3 cellular contexts compared by ENCODE assay signal in the genomic region with DNA sequence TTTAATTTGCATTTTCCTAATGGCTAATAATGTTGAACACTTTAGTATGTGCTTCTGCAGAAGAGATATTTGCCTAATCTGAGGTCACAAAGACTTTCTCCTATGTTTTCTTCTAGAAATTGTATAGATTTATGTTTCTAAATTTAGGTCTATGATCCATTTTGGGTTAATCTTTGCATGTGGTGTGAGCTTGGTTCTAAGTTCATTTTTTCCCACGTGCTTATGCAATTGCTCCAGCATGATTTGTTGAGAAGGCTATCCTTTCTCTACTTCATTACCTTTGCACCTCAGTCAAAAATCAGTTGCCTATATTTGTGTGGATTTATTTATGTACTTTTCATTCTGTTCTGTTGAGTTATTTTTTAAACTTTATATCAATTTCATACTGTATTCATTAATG.
TF ChIP-seq lines count a peak whose summit lies in the region.

No MANE protein-coding gene starts in this region.

TF ChIP-seq in HepG2, 621 proteins besides CTCF, POLR2A, EP300 and RAD21 (continues in another document):
- TF ChIP-seq SPEN (CRISPR knock-in tag; IDR thresholded peaks at IDR 0.05; ENCODE audit: low read depth) (no peak), HMGA1 (CRISPR knock-in tag; conservative IDR thresholded peaks at IDR 0.05) (no peak), ARID2 (CRISPR knock-in tag; IDR thresholded peaks at IDR 0.05; ENCODE audit: borderline replicate concordance) (no peak), NONO (IDR thresholded peaks at IDR 0.05) (no peak), NONO (CRISPR knock-in tag; conservative IDR thresholded peaks at IDR 0.05) (no peak), YY1 (IDR thresholded peaks at IDR 0.05; ENCODE audit: insufficient read depth, insufficient replicate concordance, low read depth, low read length) (no peak), NFE2L2 (IDR thresholded peaks at IDR 0.05; ENCODE audit: low read length) (no peak), SMC3 (IDR thresholded peaks at IDR 0.05; ENCODE audit: low read length) (no peak), ZBTB3 (CRISPR knock-in tag; IDR thresholded peaks at IDR 0.05; ENCODE audit: borderline replicate concordance, low read depth) (no peak), ZMYM3 (CRISPR knock-in tag; IDR thresholded peaks at IDR 0.05) (no peak), MTF2 (CRISPR knock-in tag; IDR thresholded peaks at IDR 0.05; ENCODE audit: borderline replicate concordance) (no peak), PRPF4 (IDR thresholded peaks at IDR 0.05; ENCODE audit: low read depth, low read length, poor library complexity, severe bottlenecking) (no peak), MIER2 (CRISPR knock-in tag; IDR thresholded peaks at IDR 0.05) (no peak)
- TF ChIP-seq, protein P1, sequence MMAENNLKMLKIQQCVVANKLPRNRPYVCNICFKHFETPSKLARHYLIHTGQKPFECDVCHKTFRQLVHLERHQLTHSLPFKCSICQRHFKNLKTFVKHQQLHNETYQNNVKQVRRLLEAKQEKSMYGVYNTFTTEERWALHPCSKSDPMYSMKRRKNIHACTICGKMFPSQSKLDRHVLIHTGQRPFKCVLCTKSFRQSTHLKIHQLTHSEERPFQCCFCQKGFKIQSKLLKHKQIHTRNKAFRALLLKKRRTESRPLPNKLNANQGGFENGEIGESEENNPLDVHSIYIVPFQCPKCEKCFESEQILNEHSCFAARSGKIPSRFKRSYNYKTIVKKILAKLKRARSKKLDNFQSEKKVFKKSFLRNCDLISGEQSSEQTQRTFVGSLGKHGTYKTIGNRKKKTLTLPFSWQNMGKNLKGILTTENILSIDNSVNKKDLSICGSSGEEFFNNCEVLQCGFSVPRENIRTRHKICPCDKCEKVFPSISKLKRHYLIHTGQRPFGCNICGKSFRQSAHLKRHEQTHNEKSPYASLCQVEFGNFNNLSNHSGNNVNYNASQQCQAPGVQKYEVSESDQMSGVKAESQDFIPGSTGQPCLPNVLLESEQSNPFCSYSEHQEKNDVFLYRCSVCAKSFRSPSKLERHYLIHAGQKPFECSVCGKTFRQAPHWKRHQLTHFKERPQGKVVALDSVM (CRISPR knock-in tag; IDR thresholded peaks at IDR 0.05), result no peak
- TF ChIP-seq, protein P2, sequence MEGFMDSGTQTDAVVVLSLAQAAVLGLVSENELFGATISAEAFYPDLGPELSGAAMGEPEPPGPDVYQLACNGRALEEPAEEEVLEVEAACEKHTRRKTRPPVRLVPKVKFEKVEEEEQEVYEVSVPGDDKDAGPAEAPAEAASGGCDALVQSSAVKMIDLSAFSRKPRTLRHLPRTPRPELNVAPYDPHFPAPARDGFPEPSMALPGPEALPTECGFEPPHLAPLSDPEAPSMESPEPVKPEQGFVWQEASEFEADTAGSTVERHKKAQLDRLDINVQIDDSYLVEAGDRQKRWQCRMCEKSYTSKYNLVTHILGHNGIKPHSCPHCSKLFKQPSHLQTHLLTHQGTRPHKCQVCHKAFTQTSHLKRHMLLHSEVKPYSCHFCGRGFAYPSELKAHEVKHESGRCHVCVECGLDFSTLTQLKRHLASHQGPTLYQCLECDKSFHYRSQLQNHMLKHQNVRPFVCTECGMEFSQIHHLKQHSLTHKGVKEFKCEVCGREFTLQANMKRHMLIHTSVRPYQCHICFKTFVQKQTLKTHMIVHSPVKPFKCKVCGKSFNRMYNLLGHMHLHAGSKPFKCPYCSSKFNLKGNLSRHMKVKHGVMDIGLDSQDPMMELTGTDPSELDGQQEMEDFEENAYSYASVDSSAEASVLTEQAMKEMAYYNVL (CRISPR knock-in tag; IDR thresholded peaks at IDR 0.05; ENCODE audit: borderline replicate concordance), result no peak
- TF ChIP-seq, protein P3, sequence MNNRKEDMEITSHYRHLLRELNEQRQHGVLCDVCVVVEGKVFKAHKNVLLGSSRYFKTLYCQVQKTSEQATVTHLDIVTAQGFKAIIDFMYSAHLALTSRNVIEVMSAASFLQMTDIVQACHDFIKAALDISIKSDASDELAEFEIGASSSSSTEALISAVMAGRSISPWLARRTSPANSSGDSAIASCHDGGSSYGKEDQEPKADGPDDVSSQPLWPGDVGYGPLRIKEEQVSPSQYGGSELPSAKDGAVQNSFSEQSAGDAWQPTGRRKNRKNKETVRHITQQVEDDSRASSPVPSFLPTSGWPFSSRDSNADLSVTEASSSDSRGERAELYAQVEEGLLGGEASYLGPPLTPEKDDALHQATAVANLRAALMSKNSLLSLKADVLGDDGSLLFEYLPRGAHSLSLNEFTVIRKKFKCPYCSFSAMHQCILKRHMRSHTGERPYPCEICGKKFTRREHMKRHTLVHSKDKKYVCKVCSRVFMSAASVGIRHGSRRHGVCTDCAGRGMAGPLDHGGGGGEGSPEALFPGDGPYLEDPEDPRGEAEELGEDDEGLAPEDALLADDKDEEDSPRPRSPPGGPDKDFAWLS (CRISPR knock-in tag; IDR thresholded peaks at IDR 0.05; ENCODE audit: borderline replicate concordance), result no peak

TF ChIP-seq in liver, 16 proteins besides CTCF, POLR2A, EP300 and RAD21:
- no peak for TF ChIP-seq JUND (IDR thresholded peaks at IDR 0.05)
- TF ChIP-seq HNF4A (conservative IDR thresholded peaks at IDR 0.05), result peak; percentile 18 to 43

TF ChIP-seq in GM23338, 12 proteins besides CTCF, POLR2A, EP300 and RAD21:
- TF ChIP-seq JUNB (IDR thresholded peaks at IDR 0.05; ENCODE audit: unreplicated experiment), result no peak
- TF ChIP-seq CREB1 (CRISPR knock-in tag; IDR thresholded peaks at IDR 0.05; ENCODE audit: low read depth), result no peak
- TF ChIP-seq, protein P4, sequence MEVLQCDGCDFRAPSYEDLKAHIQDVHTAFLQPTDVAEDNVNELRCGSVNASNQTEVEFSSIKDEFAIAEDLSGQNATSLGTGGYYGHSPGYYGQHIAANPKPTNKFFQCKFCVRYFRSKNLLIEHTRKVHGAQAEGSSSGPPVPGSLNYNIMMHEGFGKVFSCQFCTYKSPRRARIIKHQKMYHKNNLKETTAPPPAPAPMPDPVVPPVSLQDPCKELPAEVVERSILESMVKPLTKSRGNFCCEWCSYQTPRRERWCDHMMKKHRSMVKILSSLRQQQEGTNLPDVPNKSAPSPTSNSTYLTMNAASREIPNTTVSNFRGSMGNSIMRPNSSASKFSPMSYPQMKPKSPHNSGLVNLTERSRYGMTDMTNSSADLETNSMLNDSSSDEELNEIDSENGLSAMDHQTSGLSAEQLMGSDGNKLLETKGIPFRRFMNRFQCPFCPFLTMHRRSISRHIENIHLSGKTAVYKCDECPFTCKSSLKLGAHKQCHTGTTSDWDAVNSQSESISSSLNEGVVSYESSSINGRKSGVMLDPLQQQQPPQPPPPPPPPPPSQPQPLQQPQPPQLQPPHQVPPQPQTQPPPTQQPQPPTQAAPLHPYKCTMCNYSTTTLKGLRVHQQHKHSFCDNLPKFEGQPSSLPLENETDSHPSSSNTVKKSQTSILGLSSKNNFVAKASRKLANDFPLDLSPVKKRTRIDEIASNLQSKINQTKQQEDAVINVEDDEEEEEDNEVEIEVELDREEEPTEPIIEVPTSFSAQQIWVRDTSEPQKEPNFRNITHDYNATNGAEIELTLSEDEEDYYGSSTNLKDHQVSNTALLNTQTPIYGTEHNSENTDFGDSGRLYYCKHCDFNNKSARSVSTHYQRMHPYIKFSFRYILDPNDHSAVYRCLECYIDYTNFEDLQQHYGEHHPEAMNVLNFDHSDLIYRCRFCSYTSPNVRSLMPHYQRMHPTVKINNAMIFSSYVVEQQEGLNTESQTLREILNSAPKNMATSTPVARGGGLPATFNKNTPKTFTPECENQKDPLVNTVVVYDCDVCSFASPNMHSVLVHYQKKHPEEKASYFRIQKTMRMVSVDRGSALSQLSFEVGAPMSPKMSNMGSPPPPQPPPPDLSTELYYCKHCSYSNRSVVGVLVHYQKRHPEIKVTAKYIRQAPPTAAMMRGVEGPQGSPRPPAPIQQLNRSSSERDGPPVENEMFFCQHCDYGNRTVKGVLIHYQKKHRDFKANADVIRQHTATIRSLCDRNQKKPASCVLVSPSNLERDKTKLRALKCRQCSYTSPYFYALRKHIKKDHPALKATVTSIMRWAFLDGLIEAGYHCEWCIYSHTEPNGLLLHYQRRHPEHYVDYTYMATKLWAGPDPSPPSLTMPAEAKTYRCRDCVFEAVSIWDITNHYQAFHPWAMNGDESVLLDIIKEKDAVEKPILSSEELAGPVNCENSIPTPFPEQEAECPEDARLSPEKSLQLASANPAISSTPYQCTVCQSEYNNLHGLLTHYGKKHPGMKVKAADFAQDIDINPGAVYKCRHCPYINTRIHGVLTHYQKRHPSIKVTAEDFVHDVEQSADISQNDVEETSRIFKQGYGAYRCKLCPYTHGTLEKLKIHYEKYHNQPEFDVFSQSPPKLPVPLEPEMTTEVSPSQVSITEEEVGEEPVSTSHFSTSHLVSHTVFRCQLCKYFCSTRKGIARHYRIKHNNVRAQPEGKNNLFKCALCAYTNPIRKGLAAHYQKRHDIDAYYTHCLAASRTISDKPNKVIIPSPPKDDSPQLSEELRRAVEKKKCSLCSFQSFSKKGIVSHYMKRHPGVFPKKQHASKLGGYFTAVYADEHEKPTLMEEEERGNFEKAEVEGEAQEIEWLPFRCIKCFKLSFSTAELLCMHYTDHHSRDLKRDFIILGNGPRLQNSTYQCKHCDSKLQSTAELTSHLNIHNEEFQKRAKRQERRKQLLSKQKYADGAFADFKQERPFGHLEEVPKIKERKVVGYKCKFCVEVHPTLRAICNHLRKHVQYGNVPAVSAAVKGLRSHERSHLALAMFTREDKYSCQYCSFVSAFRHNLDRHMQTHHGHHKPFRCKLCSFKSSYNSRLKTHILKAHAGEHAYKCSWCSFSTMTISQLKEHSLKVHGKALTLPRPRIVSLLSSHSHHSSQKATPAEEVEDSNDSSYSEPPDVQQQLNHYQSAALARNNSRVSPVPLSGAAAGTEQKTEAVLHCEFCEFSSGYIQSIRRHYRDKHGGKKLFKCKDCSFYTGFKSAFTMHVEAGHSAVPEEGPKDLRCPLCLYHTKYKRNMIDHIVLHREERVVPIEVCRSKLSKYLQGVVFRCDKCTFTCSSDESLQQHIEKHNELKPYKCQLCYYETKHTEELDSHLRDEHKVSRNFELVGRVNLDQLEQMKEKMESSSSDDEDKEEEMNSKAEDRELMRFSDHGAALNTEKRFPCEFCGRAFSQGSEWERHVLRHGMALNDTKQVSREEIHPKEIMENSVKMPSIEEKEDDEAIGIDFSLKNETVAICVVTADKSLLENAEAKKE (CRISPR knock-in tag; IDR thresholded peaks at IDR 0.05), result no peak
- no peak for TF ChIP-seq POLR2AphosphoS5 (IDR thresholded peaks at IDR 0.05; ENCODE audit: low read depth)
- no peak for TF ChIP-seq NANOG (IDR thresholded peaks at IDR 0.05; ENCODE audit: borderline replicate concordance)
- TF ChIP-seq STAT1 (IDR thresholded peaks at IDR 0.05; ENCODE audit: unreplicated experiment), result no peak
- TF ChIP-seq ZNF114 (CRISPR knock-in tag; IDR thresholded peaks at IDR 0.05), result no peak
- TF ChIP-seq EZH2 (IDR thresholded peaks at IDR 0.05; ENCODE audit: low read depth, unreplicated experiment), result no peak
- TF ChIP-seq ZNF331 (CRISPR knock-in tag; IDR thresholded peaks at IDR 0.05; ENCODE audit: low read depth), result no peak
